1 cellular context compared by ENCODE assay signal in the genomic region with DNA sequence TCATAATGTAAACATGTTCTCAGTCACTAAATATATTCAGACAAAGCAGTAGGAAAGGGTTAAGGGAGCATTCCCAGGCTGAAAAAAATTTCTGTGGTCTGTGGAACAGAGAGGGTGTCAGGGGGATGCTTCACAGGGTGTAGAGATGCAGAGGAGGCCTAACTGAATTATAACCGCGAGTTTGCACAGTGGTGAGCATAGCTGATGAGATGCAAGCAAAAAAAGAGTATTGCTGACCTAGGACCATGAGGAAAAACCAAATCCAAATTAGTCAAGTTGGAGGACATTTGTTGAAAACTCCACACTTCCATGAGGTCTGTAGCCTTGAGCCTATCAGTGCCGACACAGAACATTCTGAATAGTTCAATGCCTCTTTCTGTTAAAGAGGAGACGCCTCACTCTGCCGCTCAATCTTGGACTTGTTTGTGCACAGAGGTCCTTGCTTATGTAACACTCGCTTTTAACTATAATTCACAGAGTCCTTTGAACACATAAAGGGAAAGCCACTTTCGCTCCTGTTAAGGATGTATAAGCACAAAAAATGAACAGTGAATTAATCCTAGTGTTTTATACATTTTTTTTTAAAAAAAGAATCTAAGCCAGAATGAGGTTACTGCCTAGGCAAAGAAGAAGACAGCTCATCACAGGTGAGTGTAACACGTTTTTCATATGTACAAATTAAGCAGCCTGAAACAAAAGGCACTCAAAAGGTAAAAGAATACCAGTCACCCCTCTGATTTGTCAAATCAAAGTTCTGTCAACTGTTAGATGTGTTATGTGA.
TF ChIP-seq lines count a peak whose summit lies in the region.

No MANE protein-coding gene starts in this region.

TF ChIP-seq in SK-N-SH, 30 proteins besides CTCF, POLR2A, EP300 and RAD21 (continued from another document):
- TF ChIP-seq FOXJ3 (CRISPR knock-in tag; IDR thresholded peaks at IDR 0.05) (no peak), SMC3 (IDR thresholded peaks at IDR 0.05; ENCODE audit: low read depth, low read length) (no peak), POLR2AphosphoS5 (IDR thresholded peaks at IDR 0.05; ENCODE audit: low read depth, low read length) (no peak), TAF1 (IDR thresholded peaks at IDR 0.05; ENCODE audit: borderline replicate concordance, low read depth, low read length) (no peak)
- TF ChIP-seq, protein P1, sequence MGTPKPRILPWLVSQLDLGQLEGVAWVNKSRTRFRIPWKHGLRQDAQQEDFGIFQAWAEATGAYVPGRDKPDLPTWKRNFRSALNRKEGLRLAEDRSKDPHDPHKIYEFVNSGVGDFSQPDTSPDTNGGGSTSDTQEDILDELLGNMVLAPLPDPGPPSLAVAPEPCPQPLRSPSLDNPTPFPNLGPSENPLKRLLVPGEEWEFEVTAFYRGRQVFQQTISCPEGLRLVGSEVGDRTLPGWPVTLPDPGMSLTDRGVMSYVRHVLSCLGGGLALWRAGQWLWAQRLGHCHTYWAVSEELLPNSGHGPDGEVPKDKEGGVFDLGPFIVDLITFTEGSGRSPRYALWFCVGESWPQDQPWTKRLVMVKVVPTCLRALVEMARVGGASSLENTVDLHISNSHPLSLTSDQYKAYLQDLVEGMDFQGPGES (IDR thresholded peaks at IDR 0.05; ENCODE audit: low read depth, low read length) = no peak
- TF ChIP-seq, protein P2, sequence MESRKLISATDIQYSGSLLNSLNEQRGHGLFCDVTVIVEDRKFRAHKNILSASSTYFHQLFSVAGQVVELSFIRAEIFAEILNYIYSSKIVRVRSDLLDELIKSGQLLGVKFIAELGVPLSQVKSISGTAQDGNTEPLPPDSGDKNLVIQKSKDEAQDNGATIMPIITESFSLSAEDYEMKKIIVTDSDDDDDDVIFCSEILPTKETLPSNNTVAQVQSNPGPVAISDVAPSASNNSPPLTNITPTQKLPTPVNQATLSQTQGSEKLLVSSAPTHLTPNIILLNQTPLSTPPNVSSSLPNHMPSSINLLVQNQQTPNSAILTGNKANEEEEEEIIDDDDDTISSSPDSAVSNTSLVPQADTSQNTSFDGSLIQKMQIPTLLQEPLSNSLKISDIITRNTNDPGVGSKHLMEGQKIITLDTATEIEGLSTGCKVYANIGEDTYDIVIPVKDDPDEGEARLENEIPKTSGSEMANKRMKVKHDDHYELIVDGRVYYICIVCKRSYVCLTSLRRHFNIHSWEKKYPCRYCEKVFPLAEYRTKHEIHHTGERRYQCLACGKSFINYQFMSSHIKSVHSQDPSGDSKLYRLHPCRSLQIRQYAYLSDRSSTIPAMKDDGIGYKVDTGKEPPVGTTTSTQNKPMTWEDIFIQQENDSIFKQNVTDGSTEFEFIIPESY (IDR thresholded peaks at IDR 0.05; ENCODE audit: borderline replicate concordance, low read depth) = no peak
